24 cellular contexts compared by ENCODE assay signal in the genomic region with DNA sequence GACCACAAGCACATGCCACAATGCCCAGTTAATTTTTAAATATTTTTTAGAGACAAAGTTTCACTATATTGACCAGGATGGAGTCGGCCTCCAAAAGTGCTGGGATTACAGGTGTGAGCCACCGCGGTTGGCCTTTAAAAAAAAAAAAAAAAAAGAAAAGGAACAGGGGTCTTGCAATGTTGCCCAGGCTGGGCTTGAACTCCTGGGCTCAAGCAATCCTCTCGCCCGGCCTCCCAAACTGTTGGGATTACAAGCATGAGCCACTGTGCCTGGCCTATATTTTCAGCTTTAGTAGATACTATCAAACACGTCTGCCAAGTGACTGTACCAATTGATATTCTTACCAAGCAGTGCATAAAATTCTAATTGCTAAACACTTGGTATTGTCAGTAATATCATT. TPM values are rescaled to one million over a fixed set of nuclear protein-coding genes. Genes with fewer than 3 reads are reported as not detected.
DNase-seq lines count a peak whose midpoint lies in the region; ATAC-seq, FAIRE-seq and TF ChIP-seq lines count a peak whose summit lies in the region.
"Had no signal": no experiment of that assay in that cellular context is flagged by ENCODE, and none has a peak within 500 bp of the region (broad histone marks: within the 10 kb centered on the region; RNA-seq: fewer than 3 reads in every experiment).

No MANE protein-coding gene starts in this region.

- CTCF ChIA-PET in A549 (lab: Yijun Ruan, JAX) (interaction anchor here (0.7 kb wide), 1 partner anchor 49 kb away, joined by 3 read pairs; no protein-coding TSS in a partner anchor), K562 (lab: Yijun Ruan, JAX; ENCODE audit: low intra/inter-chr PET ratio) (no interaction called here)

- no peak overlapping the region for H2AFZ ChIP-seq in K562 (ENCODE audit: low read depth, low read length)
- no peak overlapping the region for H2AFZ ChIP-seq in osteoblast (ENCODE audit: low read length)

- no peak for TF ChIP-seq POLR2A in A549 (IDR thresholded peaks at IDR 0.05; ENCODE audit: low read length)
- no peak for TF ChIP-seq POLR2A in K562 (conservative IDR thresholded peaks at IDR 0.05)
- TF ChIP-seq POLR2A in suprapubic skin (IDR thresholded peaks at IDR 0.05) = no peak

- H3K9me3 ChIP-seq in A549 = no peaks in the 10 kb centered on the region
- no peaks in the 10 kb centered on the region for H3K9me3 ChIP-seq in K562 (replicated peaks; ENCODE audit: control insufficient read depth, insufficient read depth, low read depth, low read length)
- H3K9me3 ChIP-seq in osteoblast (ENCODE audit: low read depth, low read length) = no peaks in the 10 kb centered on the region
- H3K9me3 ChIP-seq in suprapubic skin = no peaks in the 10 kb centered on the region
- H3K9me3 ChIP-seq: BE2C, BLaER1, Caco-2 had no signal

- H3K4me1 ChIP-seq in A549 (peaks cover 57% of the 10 kb centered on the region), K562 (replicated peaks in 1 of 2; ENCODE audit: control insufficient read depth in 2 of 2, insufficient read depth in 2 of 2, low read length in 2 of 2) (peaks cover 4 to 6% of the 10 kb centered on the region in 2 experiments; a peak in 4 of 5 replicates), osteoblast (ENCODE audit: insufficient read depth, low read length) (peaks cover 41% of the 10 kb centered on the region), suprapubic skin (peaks cover 8% of the 10 kb centered on the region)
- H3K4me1 ChIP-seq: BLaER1 had no signal

- POLR2A ChIA-PET in A549 (lab: Yijun Ruan, JAX) (no interaction called here), K562 (lab: Yijun Ruan, JAX) (interaction anchor here (1.1 kb wide), 1 partner anchor 9 kb away, joined by 3 read pairs; the partner anchor contains the start of gene UGDH)

- TF ChIP-seq EP300 in A549 (IDR thresholded peaks at IDR 0.05) = no peak
- no peak for TF ChIP-seq EP300 in K562 (IDR thresholded peaks at IDR 0.05; ENCODE audit: low read length)
- TF ChIP-seq EP300 in suprapubic skin (IDR thresholded peaks at IDR 0.05) = no peak

- no peaks in the 10 kb centered on the region for H3K27me3 ChIP-seq in K562 (ENCODE audit: control insufficient read depth in 2 of 2, insufficient read depth in 2 of 2, low read length in 2 of 2)
- H3K27me3 ChIP-seq in osteoblast (ENCODE audit: insufficient read depth, low read length) = no peaks in the 10 kb centered on the region
- H3K27me3 ChIP-seq in suprapubic skin = no peaks in the 10 kb centered on the region
- H3K27me3 ChIP-seq: BE2C, BLaER1 had no signal

- in situ Hi-C loops in K562 (cut with MboI) = no loop called here

- BruUV-seq in K562 (replicated peaks; lab: Mats Ljungman, UMichigan) = no TSS peak

- TF ChIP-seq RAD21 in A549 (conservative IDR thresholded peaks at IDR 0.05 in 1 of 2, IDR thresholded peaks at IDR 0.05 in 1 of 2) (no peak), K562 (CRISPR knock-in tag; conservative IDR thresholded peaks at IDR 0.05 in 1 of 2, IDR thresholded peaks at IDR 0.05 in 1 of 2) (no peak)

- peak overlapping the region; percentile 15; the same call in 1 of the 3 replicates for H3K4me2 ChIP-seq in A549
- H3K4me2 ChIP-seq in K562 (ENCODE audit: insufficient read depth, low read length) = no peak overlapping the region
- H3K4me2 ChIP-seq in osteoblast (ENCODE audit: insufficient read depth, low read length) = no peak overlapping the region
- H3K4me2 ChIP-seq: BLaER1 had no signal

- DNase-seq in A549 (ENCODE audit: low read depth in 1 of 2, low spot score in 1 of 2) (no peak), K562 (ENCODE audit: extremely low read depth in 1 of 4, low spot score in 3 of 4) (no peak), osteoblast (ENCODE audit: insufficient read length, low spot score, missing footprints) (no peak), GM10266 (ENCODE audit: extremely low spot score) (no peak), suprapubic skin (ENCODE audit: low spot score in 2 of 2) (no peak), activated T-cell treated with anti-CD3 and anti-CD28 coated beads for 4 hours (no peak)
- DNase-seq: ACHN; BE2C; C1 segment of cervical spinal cord; Caco-2; Calu3; CD4-positive, alpha-beta memory T cell; CD4-positive, CD25-positive, alpha-beta regulatory T cell; CD8-positive, alpha-beta memory T cell; DMS79 treated with DMSO at 0.1 percent for 48 hours; GF-D8 had no signal

- H3K36me3 ChIP-seq in K562 (ENCODE audit: control insufficient read depth, insufficient read depth, low read length) (peaks cover 11% of the 10 kb centered on the region; the same call in 1 of the 3 replicates), osteoblast (ENCODE audit: insufficient read depth, low read length) (peaks cover 73% of the 10 kb centered on the region), suprapubic skin (peaks cover 17% of the 10 kb centered on the region)

- ATAC-seq in A549 (no peak), K562 (no peak), HG03045 (IDR thresholded peaks at IDR 0.05; ENCODE audit: unreplicated experiment) (no peak)
- ATAC-seq: GM12878 had no signal

- no peaks in the 10 kb centered on the region for H3K9me1 ChIP-seq in K562 (ENCODE audit: control insufficient read depth, insufficient read depth, low read length)

- intact Hi-C loops in K562 (cut with micrococcal nuclease) = no loop called here

- no peak overlapping the region for H3K9ac ChIP-seq in K562 (ENCODE audit: insufficient read depth in 1 of 2, low read depth in 2 of 2, low read length in 2 of 2)
- H3K9ac ChIP-seq: BLaER1 had no signal

- peak overlapping the region; percentile 94 for H3K27ac ChIP-seq in 22Rv1
- peak overlapping the region; percentile 83 to 99 for H3K27ac ChIP-seq in A549
- H3K27ac ChIP-seq in K562 (ENCODE audit: extremely low read depth, low read depth, low read length) = no peak overlapping the region
- peak overlapping the region; percentile 27 for H3K27ac ChIP-seq in osteoblast (ENCODE audit: low read depth, low read length)
- H3K27ac ChIP-seq in suprapubic skin = no peak overlapping the region
- H3K27ac ChIP-seq: BLaER1 had no signal

- FAIRE-seq in A549 (lab: Jason Lieb, UNC) = no peak
- FAIRE-seq in K562 (lab: Jason Lieb, UNC) = no peak
- FAIRE-seq: D721Med, G401.6, GM12878, GM12892, GM18507 had no signal

- H3K79me2 ChIP-seq in K562 (ENCODE audit: control insufficient read depth, insufficient read depth, low read length) (no peaks in the 10 kb centered on the region), osteoblast (ENCODE audit: insufficient read depth, low read length) (peaks cover 92% of the 10 kb centered on the region)

- 90% methylated on average over 6 of the region's 6 CpGs for WGBS in A549 (ENCODE audit: missing lambda C conversion rate)
- WGBS in K562 (ENCODE audit: insufficient coverage, low coverage, missing lambda C conversion rate) = 97% methylated on average over 6 of the region's 6 CpGs
- WGBS in suprapubic skin = 88% methylated on average over 6 of the region's 6 CpGs

- no peak overlapping the region for H3K4me3 ChIP-seq in A549
- no peak overlapping the region for H3K4me3 ChIP-seq in K562
- H3K4me3 ChIP-seq in osteoblast (ENCODE audit: insufficient read depth, low read length) = no peak overlapping the region
- H3K4me3 ChIP-seq in suprapubic skin = no peak overlapping the region
- H3K4me3 ChIP-seq: BLaER1, GM12878 had no signal

- TF ChIP-seq CTCF in 22Rv1 (IDR thresholded peaks at IDR 0.05) = no peak
- TF ChIP-seq CTCF in A549 (IDR thresholded peaks at IDR 0.05) = no peak
- TF ChIP-seq CTCF in K562 (IDR thresholded peaks at IDR 0.05 in 2 of 3, conservative IDR thresholded peaks at IDR 0.05 in 1 of 3; ENCODE audit: insufficient read depth in 2 of 3, low read depth in 1 of 3, low read length in 3 of 3) = no peak
- TF ChIP-seq CTCF in osteoblast (IDR thresholded peaks at IDR 0.05; ENCODE audit: extremely low read depth, low read depth, low read length) = no peak
- no peak for TF ChIP-seq CTCF in GM10266 (IDR thresholded peaks at IDR 0.05; ENCODE audit: control insufficient read depth, insufficient read depth, low read depth, missing control alignments)
- no peak for TF ChIP-seq CTCF in suprapubic skin (IDR thresholded peaks at IDR 0.05)

- no peaks in the 10 kb centered on the region for H4K20me1 ChIP-seq in K562 (replicated peaks; ENCODE audit: control insufficient read depth, insufficient read depth, low read length)
- peaks cover 18% of the 10 kb centered on the region for H4K20me1 ChIP-seq in osteoblast (ENCODE audit: insufficient read depth, low read length)
- H4K20me1 ChIP-seq: BLaER1 had no signal

RNA-seq across cellular contexts. Expression of gene UGDH, which starts 8.8 kb away (rescaled TPM):
- 417 and 610 TPM in 2 replicates for polyA plus RNA-seq in A549 (2011; rRNA removed)
- 219 and 276 TPM in 2 replicates for polyA plus RNA-seq in A549 (2012; cell fraction: cytosol; rRNA removed)
- polyA plus RNA-seq in A549 (2012; cell fraction: nucleus; rRNA removed) = 133 and 438 TPM in 2 replicates
- 597 to 691 TPM (median 679 TPM) in 3 replicates for polyA plus RNA-seq in A549 (2017; fragmentation: RNase III; extraction: RNeasy Plus Mini Kit Qiagen cat#74134 plus additional on column Dnase treatment)
- 250 and 294 TPM in 2 replicates for polyA minus RNA-seq in A549 (2011; rRNA and poly(A)+ RNA removed)
- 6.0 and 11.8 TPM in 2 replicates for total RNA-seq in K562 (2011; cell fraction: chromatin; rRNA removed; ENCODE audit: low replicate concordance)
- 5.0 and 5.7 TPM in 2 replicates for total RNA-seq in K562 (2011; cell fraction: nucleolus; rRNA removed)
- total RNA-seq in K562 (2011; cell fraction: nucleoplasm; rRNA removed) = 6.2 and 10.3 TPM in 2 replicates
- 16.2 and 18.9 TPM in 2 replicates for total RNA-seq in K562 (2014; rRNA removed)
- 16.0 and 21.1 TPM in 2 replicates for total RNA-seq in K562 (2014; rRNA removed; fragmentation: Illumina TruSeq; extraction: Trizol)
- total RNA-seq in K562 (2015; rRNA removed; fragmentation: Illumina TruSeq; extraction: Trizol) = 10.1 and 12.0 TPM in 2 replicates
- 21.7 and 22.7 TPM in 2 replicates for total RNA-seq in K562 (2021)
- 15.1 and 19.1 TPM in 2 replicates for polyA plus RNA-seq in K562 (2011; rRNA removed)
- 7.3 and 12.4 TPM in 2 replicates for polyA plus RNA-seq in K562 (2011; cell fraction: cytosol; rRNA removed)
- 1.9 and 3.9 TPM in 2 replicates for polyA plus RNA-seq in K562 (2011; cell fraction: nucleus; rRNA removed)
- 16.3 and 19.9 TPM in 2 replicates for polyA plus RNA-seq in K562 (2012)
- 17.3 and 18.6 TPM in 2 replicates for polyA plus RNA-seq in K562 (2014; fragmentation: Illumina TruSeq; extraction: Trizol)
- 1 to 10 TPM; 5.5 to 6.8 TPM for polyA plus RNA-seq in K562 (2014; fragmentation: Nextera tagmentation; extraction: Ambion mirVana)
- polyA plus RNA-seq in K562 (2014; rRNA removed) = 18.0 and 18.7 TPM in 2 replicates
- 22.9 and 27.5 TPM in 2 replicates for polyA minus RNA-seq in K562 (2011; rRNA and poly(A)+ RNA removed)
- polyA minus RNA-seq in K562 (2011; cell fraction: cytosol; rRNA and poly(A)+ RNA removed) = 20.6 and 24.8 TPM in 2 replicates
- polyA minus RNA-seq in K562 (2011; cell fraction: nucleus; rRNA and poly(A)+ RNA removed) = 1.8 and 3.1 TPM in 2 replicates
- 242 and 277 TPM in 2 replicates for total RNA-seq in osteoblast
- total RNA-seq in suprapubic skin = 10 to 100 TPM; 20.6 to 28.7 (median 24.3) TPM

RNA-seq across cellular contexts. Expression of gene LIAS, which starts 59.6 kb away (rescaled TPM):
- polyA plus RNA-seq in A549 (2011; rRNA removed) (16.0 and 22.3 TPM in 2 replicates), A549 (2017; fragmentation: RNase III; extraction: RNeasy Plus Mini Kit Qiagen cat#74134 plus additional on column Dnase treatment) (11.3 to 14.5 TPM (median 12.9 TPM) in 3 replicates), K562 (2011; rRNA removed) (39.5 and 50.2 TPM in 2 replicates), K562 (2014; fragmentation: Illumina TruSeq; extraction: Trizol) (45.0 and 49.7 TPM in 2 replicates), K562 (2014; fragmentation: Nextera tagmentation; extraction: Ambion mirVana) (10 to 100 TPM; 40.3 to 56.6 TPM), K562 (2014; rRNA removed) (37.8 and 40.2 TPM in 2 replicates)
- 7.5 and 8.6 TPM in 2 replicates for polyA plus RNA-seq in A549 (2012; cell fraction: cytosol; rRNA removed)
- polyA plus RNA-seq in A549 (2012; cell fraction: nucleus; rRNA removed) = 3.2 and 4.7 TPM in 2 replicates
- polyA minus RNA-seq in A549 (2011; rRNA and poly(A)+ RNA removed) = 4.0 and 4.7 TPM in 2 replicates
- 47.0 and 100 TPM in 2 replicates for total RNA-seq in K562 (2011; cell fraction: chromatin; rRNA removed; ENCODE audit: low replicate concordance)
- total RNA-seq in K562 (2011; cell fraction: nucleolus; rRNA removed) = 33.0 and 33.2 TPM in 2 replicates
- 55.9 and 101 TPM in 2 replicates for total RNA-seq in K562 (2011; cell fraction: nucleoplasm; rRNA removed)
- total RNA-seq in K562 (2014; rRNA removed) (21.9 and 23.5 TPM in 2 replicates), K562 (2014; rRNA removed; fragmentation: Illumina TruSeq; extraction: Trizol) (57.1 and 66.9 TPM in 2 replicates), K562 (2015; rRNA removed; fragmentation: Illumina TruSeq; extraction: Trizol) (39.7 and 42.1 TPM in 2 replicates), K562 (2021) (27.4 and 28.1 TPM in 2 replicates), osteoblast (8.7 and 11.2 TPM in 2 replicates), suprapubic skin (10 to 100 TPM in 3 of 4 donors, 1 to 10 TPM in 1; 8.9 to 21.4 (median 19.0) TPM)
- polyA plus RNA-seq in K562 (2011; cell fraction: cytosol; rRNA removed) = 13.3 and 28.1 TPM in 2 replicates
- polyA plus RNA-seq in K562 (2011; cell fraction: nucleus; rRNA removed) = 19.3 and 19.6 TPM in 2 replicates
- 24.4 and 35.7 TPM in 2 replicates for polyA plus RNA-seq in K562 (2012)
- 44.7 and 45.7 TPM in 2 replicates for polyA minus RNA-seq in K562 (2011; rRNA and poly(A)+ RNA removed)
- 16.0 and 21.6 TPM in 2 replicates for polyA minus RNA-seq in K562 (2011; cell fraction: cytosol; rRNA and poly(A)+ RNA removed)
- polyA minus RNA-seq in K562 (2011; cell fraction: nucleus; rRNA and poly(A)+ RNA removed) = 21.5 and 37.1 TPM in 2 replicates

RNA-seq across cellular contexts. Expression of gene RPL9, which starts 59.8 kb away (rescaled TPM):
- 897 and 1,263 TPM in 2 replicates for polyA plus RNA-seq in A549 (2011; rRNA removed)
- polyA plus RNA-seq in A549 (2012; cell fraction: cytosol; rRNA removed) = 450 and 468 TPM in 2 replicates
- polyA plus RNA-seq in A549 (2012; cell fraction: nucleus; rRNA removed) = 128 and 270 TPM in 2 replicates
- polyA plus RNA-seq in A549 (2017; fragmentation: RNase III; extraction: RNeasy Plus Mini Kit Qiagen cat#74134 plus additional on column Dnase treatment) = 785 to 851 TPM (median 786 TPM) in 3 replicates
- 64.6 and 84.5 TPM in 2 replicates for polyA minus RNA-seq in A549 (2011; rRNA and poly(A)+ RNA removed)
- 442 and 649 TPM in 2 replicates for total RNA-seq in K562 (2011; cell fraction: chromatin; rRNA removed; ENCODE audit: low replicate concordance)
- total RNA-seq in K562 (2011; cell fraction: nucleolus; rRNA removed) = 436 and 443 TPM in 2 replicates
- total RNA-seq in K562 (2011; cell fraction: nucleoplasm; rRNA removed) = 704 and 1,109 TPM in 2 replicates
- 2,727 and 5,178 TPM in 2 replicates for total RNA-seq in K562 (2014; rRNA removed)
- total RNA-seq in K562 (2014; rRNA removed; fragmentation: Illumina TruSeq; extraction: Trizol) = 3,033 and 3,406 TPM in 2 replicates
- total RNA-seq in K562 (2015; rRNA removed; fragmentation: Illumina TruSeq; extraction: Trizol) = 2,713 and 2,948 TPM in 2 replicates
- 1,925 and 2,195 TPM in 2 replicates for total RNA-seq in K562 (2021)
- 2,384 and 2,903 TPM in 2 replicates for polyA plus RNA-seq in K562 (2011; rRNA removed)
- 562 and 2,012 TPM in 2 replicates for polyA plus RNA-seq in K562 (2011; cell fraction: cytosol; rRNA removed)
- polyA plus RNA-seq in K562 (2011; cell fraction: nucleus; rRNA removed) = 394 and 751 TPM in 2 replicates
- 2,558 and 2,594 TPM in 2 replicates for polyA plus RNA-seq in K562 (2012)
- 2,442 and 3,049 TPM in 2 replicates for polyA plus RNA-seq in K562 (2014; fragmentation: Illumina TruSeq; extraction: Trizol)
- 1,000 to 10,000 TPM; 3,844 to 3,942 TPM for polyA plus RNA-seq in K562 (2014; fragmentation: Nextera tagmentation; extraction: Ambion mirVana)
- 3,722 and 4,659 TPM in 2 replicates for polyA plus RNA-seq in K562 (2014; rRNA removed)
- polyA minus RNA-seq in K562 (2011; rRNA and poly(A)+ RNA removed) = 587 and 768 TPM in 2 replicates
- 661 and 764 TPM in 2 replicates for polyA minus RNA-seq in K562 (2011; cell fraction: cytosol; rRNA and poly(A)+ RNA removed)
- polyA minus RNA-seq in K562 (2011; cell fraction: nucleus; rRNA and poly(A)+ RNA removed) = 289 and 495 TPM in 2 replicates
- 1,561 and 1,800 TPM in 2 replicates for total RNA-seq in osteoblast
- total RNA-seq in suprapubic skin = 1,000 to 10,000 TPM; 1,970 to 4,157 (median 3,139) TPM

Comparison
In these comparisons a context has a peak if more than half of its experiments do, and no peak if none do; other contexts are left out.
1. H3K27ac ChIP-seq: peak in 22Rv1 (single experiment), A549 (2 of 2) and osteoblast (single experiment); none in K562 (single experiment) and suprapubic skin (single experiment).